Comparison of ENCODE assay signal across 1 cellular context in genomic region chr12:9909724-9910123, GRCh38.
TF ChIP-seq lines count a peak whose summit lies in the region.

No MANE protein-coding gene starts in this region.

TF ChIP-seq in WTC11, 78 proteins besides CTCF, POLR2A, EP300 and RAD21 (continued from another document):
- TF ChIP-seq USF2 (CRISPR knock-in tag; IDR thresholded peaks at IDR 0.05): no peak
- no peak for TF ChIP-seq HMGXB4 (CRISPR knock-in tag; IDR thresholded peaks at IDR 0.05)
- TF ChIP-seq NR1H2 (CRISPR knock-in tag; IDR thresholded peaks at IDR 0.05): no peak
- TF ChIP-seq TCF7 (CRISPR knock-in tag; IDR thresholded peaks at IDR 0.05; ENCODE audit: low read depth): no peak
- no peak for TF ChIP-seq ATF6 (CRISPR knock-in tag; IDR thresholded peaks at IDR 0.05)
- TF ChIP-seq ZNF121 (CRISPR knock-in tag; IDR thresholded peaks at IDR 0.05): no peak
- no peak for TF ChIP-seq TEAD1 (CRISPR knock-in tag; IDR thresholded peaks at IDR 0.05)
- TF ChIP-seq CDX4 (CRISPR knock-in tag; IDR thresholded peaks at IDR 0.05; ENCODE audit: borderline replicate concordance): no peak
- no peak for TF ChIP-seq CREM (CRISPR knock-in tag; IDR thresholded peaks at IDR 0.05)
- TF ChIP-seq MLX (CRISPR knock-in tag; IDR thresholded peaks at IDR 0.05): no peak
